Comparison of ENCODE assay signal across 12 cellular contexts in the genomic region with DNA sequence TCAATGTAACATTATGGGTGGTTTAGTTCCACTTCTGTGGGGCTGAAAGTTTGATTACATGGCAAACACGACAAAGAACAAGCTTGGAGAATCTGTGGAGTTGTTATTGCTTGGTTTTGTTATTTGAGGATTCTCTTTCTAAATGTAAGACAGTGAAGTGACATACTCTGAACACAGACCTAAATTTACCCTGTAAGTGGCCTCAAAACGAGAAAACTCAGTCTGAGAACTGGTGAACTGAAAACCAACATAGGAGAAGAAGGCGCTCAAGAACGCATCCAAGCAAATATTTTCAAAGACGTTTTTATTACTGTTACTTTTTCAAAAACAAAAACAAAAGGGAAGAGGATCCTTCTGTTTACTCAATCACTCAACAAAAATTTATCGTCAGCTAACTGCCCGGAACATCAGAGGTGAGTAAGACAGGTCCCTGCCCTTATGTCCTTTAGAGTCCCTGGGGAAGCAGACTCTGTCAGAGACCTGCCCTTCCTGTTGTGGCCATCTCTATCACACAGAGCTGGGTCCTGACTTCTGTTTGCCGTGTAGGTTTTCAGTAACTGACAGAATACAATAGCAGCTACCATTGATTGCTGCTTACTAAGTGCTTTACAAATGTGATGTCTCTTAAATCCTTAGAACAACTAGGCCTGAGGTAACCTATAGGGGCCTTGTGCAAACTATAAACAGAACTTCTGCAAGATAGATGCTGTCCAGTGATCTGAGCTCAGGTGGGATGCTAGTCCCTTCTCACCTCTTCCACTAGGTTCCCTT.
DNase-seq lines count a peak whose midpoint lies in the region; ATAC-seq and TF ChIP-seq lines count a peak whose summit lies in the region.
"Had no signal": no experiment of that assay in that cellular context is flagged by ENCODE, and none has a peak within 500 bp of the region (broad histone marks: within the 10 kb centered on the region; RNA-seq: fewer than 3 reads in every experiment).

No MANE protein-coding gene starts in this region.

- TF ChIP-seq CTCF in PC-3 (conservative IDR thresholded peaks at IDR 0.05; ENCODE audit: low read depth, low read length), result no peak

- in situ Hi-C loops in HAP-1 (cut with MboI; ENCODE audit: low sequenced_read_pairs), result no loop called here

- H3K27me3 ChIP-seq in PC-3 (ENCODE audit: low read length), result no peaks in the 10 kb centered on the region
- no peaks in the 10 kb centered on the region for H3K27me3 ChIP-seq in HAP-1 (ENCODE audit: low read depth)

- no peaks in the 10 kb centered on the region for H3K79me2 ChIP-seq in PC-3 (ENCODE audit: low read length)

- H3K27ac ChIP-seq in PC-3 (ENCODE audit: low read length), result peak overlapping the region; percentile 29
- H3K27ac ChIP-seq: KMS-11, prostate gland had no signal

- no peaks in the 10 kb centered on the region for H3K9me3 ChIP-seq in PC-3 (ENCODE audit: low read length)
- no peaks in the 10 kb centered on the region for H3K9me3 ChIP-seq in HAP-1
- H3K9me3 ChIP-seq: prostate gland had no signal

- intact Hi-C loops in PC-3 (cut with micrococcal nuclease), result loop anchor here (2.0 to 5.0 kb wide), 2 partner anchors 15 to 86 kb away; no protein-coding TSS in a partner anchor

- H2AFZ ChIP-seq in PC-3 (ENCODE audit: low read length), result no peak overlapping the region

- H3K4me2 ChIP-seq in PC-3 (ENCODE audit: low read length), result peak overlapping the region; percentile 21
- H3K4me2 ChIP-seq: KMS-11 had no signal

- DNase-seq in NCI-H748 (lab: John Stamatoyannopoulos, UW; ENCODE audit: unreplicated experiment) (peak; percentile 4), NCI-H748 treated with DMSO at 0.1 percent for 48 hours (lab: John Stamatoyannopoulos, UW) (no peak), PC-3 (peak; percentile 88), HAP-1 (ENCODE audit: low spot score in 2 of 2) (no peak), T-helper 9 cell (no peak), foreskin melanocyte (no peak)
- no peak for DNase-seq in activated effector memory CD4-positive, alpha-beta T cell treated with Interleukin-2 at 50 U/mL for 16 hours
- DNase-seq: NCI-H82, SW 1271 had no signal

- no TSS peak for BruUV-seq in PC-3 (replicated peaks; lab: Mats Ljungman, UMichigan)

- CTCF ChIA-PET in PC-3 (lab: Charles Lee), result interaction anchor here (0.6 to 0.7 kb wide), 3 partner anchors 18 to 147 kb away, joined by 3 to 5 read pairs (median 4); no protein-coding TSS in a partner anchor

- H3K4me3 ChIP-seq in PC-3 (ENCODE audit: low read length), result no peak overlapping the region
- H3K4me3 ChIP-seq in HAP-1, result no peak overlapping the region
- H3K4me3 ChIP-seq: prostate gland had no signal

- no peaks in the 10 kb centered on the region for H4K20me1 ChIP-seq in PC-3 (ENCODE audit: low read length)

- H3K4me1 ChIP-seq in PC-3 (ENCODE audit: insufficient read depth, low read length), result peaks cover 30% of the 10 kb centered on the region
- peaks cover 10% of the 10 kb centered on the region for H3K4me1 ChIP-seq in HAP-1
- H3K4me1 ChIP-seq: prostate gland had no signal

- H3F3A ChIP-seq in PC-3 (ENCODE audit: low read length, unreplicated experiment), result no peaks in the 10 kb centered on the region

- no peak overlapping the region for H3K9ac ChIP-seq in PC-3 (ENCODE audit: low read length)
- H3K9ac ChIP-seq: KMS-11 had no signal

- POLR2A ChIA-PET in PC-3 (lab: Charles Lee; ENCODE audit: unreplicated experiment), result no interaction called here

- ATAC-seq in HG02870 (IDR thresholded peaks at IDR 0.05; ENCODE audit: unreplicated experiment), result peak; percentile 83
- peak; percentile 97 for ATAC-seq in PC-3

- no peaks in the 10 kb centered on the region for H3K9me2 ChIP-seq in PC-3 (replicated peaks; ENCODE audit: low read length)

- no peaks in the 10 kb centered on the region for H3K36me3 ChIP-seq in PC-3 (ENCODE audit: low read depth, low read length)
- H3K36me3 ChIP-seq in HAP-1 (replicated peaks), result no peaks in the 10 kb centered on the region
- H3K36me3 ChIP-seq: prostate gland had no signal

Comparison
In these comparisons a context has a peak if more than half of its experiments do, and no peak if none do; other contexts are left out.
1. DNase-seq: peak in NCI-H748 (single experiment) and PC-3 (single experiment); none in NCI-H748 treated with DMSO at 0.1 percent for 48 hours (single experiment), activated effector memory CD4-positive, alpha-beta T cell treated with Interleukin-2 at 50 U/mL for 16 hours (single experiment), HAP-1 (0 of 2), T-helper 9 cell (single experiment) and foreskin melanocyte (single experiment).